ENCODE assay signal across 12 cellular contexts in genomic region chr6:6781172-6781876, GRCh38.
DNase-seq lines count a peak whose midpoint lies in the region; ATAC-seq and TF ChIP-seq lines count a peak whose summit lies in the region.
"Had no signal": no experiment of that assay in that cellular context is flagged by ENCODE, and none has a peak within 500 bp of the region (broad histone marks: within the 10 kb centered on the region; RNA-seq: fewer than 3 reads in every experiment).

No MANE protein-coding gene starts in this region.

- peak overlapping the region in 1 of 8 donors; percentile 28 for H3K4me3 Mint-ChIP-seq in CD4-positive, alpha-beta memory T cell
- H3K4me3 Mint-ChIP-seq: memory B cell had no signal

- no peaks in the 10 kb centered on the region for H3K36me3 Mint-ChIP-seq in CD4-positive, alpha-beta memory T cell

- H3K36me3 ChIP-seq in testis (ENCODE audit: low read depth, missing control alignments) = no peaks in the 10 kb centered on the region
- no peaks in the 10 kb centered on the region for H3K36me3 ChIP-seq in CD4-positive, alpha-beta memory T cell (ENCODE audit: insufficient read depth, low read length)
- H3K36me3 ChIP-seq: SJCRH30 had no signal

- no peaks in the 10 kb centered on the region for H3K9me3 ChIP-seq in testis
- no peaks in the 10 kb centered on the region for H3K9me3 ChIP-seq in CD4-positive, alpha-beta memory T cell (ENCODE audit: control insufficient read depth in 1 of 2, low read length in 2 of 2)
- H3K9me3 ChIP-seq: SJCRH30 had no signal

- 13 to 43% methylated on average over 3 of the region's 3 CpGs for WGBS in testis, 2 donors

- ATAC-seq in GM18498 (IDR thresholded peaks at IDR 0.05; ENCODE audit: unreplicated experiment) = no peak
- no peak for ATAC-seq in HG02588 (IDR thresholded peaks at IDR 0.05; ENCODE audit: unreplicated experiment)

- H3K4me3 ChIP-seq in testis = no peak overlapping the region
- H3K4me3 ChIP-seq in CD4-positive, alpha-beta memory T cell (ENCODE audit: low read length in 2 of 2) = no peak overlapping the region
- H3K4me3 ChIP-seq: SJCRH30 had no signal

- no peak for TF ChIP-seq CTCF in testis (IDR thresholded peaks at IDR 0.05)

- intact Hi-C loops in testis (cut with DNase I; ENCODE audit: low total_unique reads) = no loop called here
- intact Hi-C loops in CD4-positive, alpha-beta memory T cell (cut with micrococcal nuclease) = no loop called here

- H3K27me3 ChIP-seq in testis = no peaks in the 10 kb centered on the region
- no peaks in the 10 kb centered on the region for H3K27me3 ChIP-seq in CD4-positive, alpha-beta memory T cell (ENCODE audit: insufficient read depth, low read length)
- H3K27me3 ChIP-seq: SJCRH30 had no signal

- POLR2A ChIA-PET in CD4-positive, alpha-beta memory T cell (lab: Charles Lee; ENCODE audit: partially characterized antibody) = no interaction called here

- no peaks in the 10 kb centered on the region for H3K4me1 Mint-ChIP-seq in CD4-positive, alpha-beta memory T cell
- H3K4me1 Mint-ChIP-seq: memory B cell had no signal

- peaks cover 11% of the 10 kb centered on the region for H3K4me1 ChIP-seq in testis
- no peaks in the 10 kb centered on the region for H3K4me1 ChIP-seq in CD4-positive, alpha-beta memory T cell (ENCODE audit: insufficient read depth, low read length)
- H3K4me1 ChIP-seq: SJCRH30 had no signal

- DNase-seq in NCI-H2107 treated with DMSO at 0.1 percent for 48 hours (lab: John Stamatoyannopoulos, UW; ENCODE audit: unreplicated experiment) (peak; percentile 14), NCI-H2107 (lab: John Stamatoyannopoulos, UW) (no peak), T1000 (lab: John Stamatoyannopoulos, UW) (peak; percentile 35), iPS-NIHi7 (ENCODE audit: extremely low spot score) (peak; percentile 42), testis (peak; percentile 68)
- no peak for DNase-seq in CD4-positive, alpha-beta memory T cell
- DNase-seq: activated T-cell treated with anti-CD3 and anti-CD28 coated beads for 4 hours, HCEC 1CT, SJCRH30 had no signal

- H3K27ac Mint-ChIP-seq in CD4-positive, alpha-beta memory T cell = no peak overlapping the region
- H3K27ac Mint-ChIP-seq: memory B cell had no signal

- peaks cover 7 to 14% of the 10 kb centered on the region in 2 donors for H3K27me3 Mint-ChIP-seq in CD4-positive, alpha-beta memory T cell

- no peak for TF ChIP-seq POLR2A in testis (IDR thresholded peaks at IDR 0.05)

- peaks cover 0 to 7% (median under 1%) of the 10 kb centered on the region in 8 donors for H3K9me3 Mint-ChIP-seq in CD4-positive, alpha-beta memory T cell

- CTCF ChIA-PET in CD4-positive, alpha-beta memory T cell (lab: Charles Lee; ENCODE audit: partially characterized antibody) = no interaction called here

- no peak overlapping the region for H3K27ac ChIP-seq in testis
- no peak overlapping the region for H3K27ac ChIP-seq in CD4-positive, alpha-beta memory T cell (ENCODE audit: low read depth, low read length)
- H3K27ac ChIP-seq: SJCRH30 had no signal

Comparison
In these comparisons a context has a peak if more than half of its experiments do, and no peak if none do; other contexts are left out.
1. DNase-seq: peak in NCI-H2107 treated with DMSO at 0.1 percent for 48 hours (single experiment), T1000 (single experiment), iPS-NIHi7 (single experiment) and testis (single experiment); none in NCI-H2107 (single experiment) and CD4-positive, alpha-beta memory T cell (0 of 5).